In genomic region chr16:66899945-66900688, GRCh38 we compare ENCODE assay signal across 6 cellular contexts. TPM values are rescaled to one million over a fixed set of nuclear protein-coding genes. Genes with fewer than 3 reads are reported as not detected.
DNase-seq lines count a peak whose midpoint lies in the region; ATAC-seq and TF ChIP-seq lines count a peak whose summit lies in the region.

No MANE protein-coding gene starts in this region.

- TF ChIP-seq EP300 in suprapubic skin (IDR thresholded peaks at IDR 0.05) = no peak

- TF ChIP-seq POLR2A in suprapubic skin (IDR thresholded peaks at IDR 0.05) = no peak

- peaks cover 25% of the 10 kb centered on the region for H3K4me1 ChIP-seq in suprapubic skin

- DNase-seq in NCI-H2171 treated with DMSO at 0.1 percent for 48 hours (lab: John Stamatoyannopoulos, UW) (peak; percentile 58), NCI-H2171 (lab: John Stamatoyannopoulos, UW) (no peak), fibroblast of the aortic adventitia (ENCODE audit: low read depth) (peak; percentile 78), suprapubic skin (ENCODE audit: low spot score in 2 of 2) (no peak)

- TF ChIP-seq CTCF in fibroblast of the aortic adventitia (IDR thresholded peaks at IDR 0.05; ENCODE audit: insufficient read depth, low read length) = no peak
- TF ChIP-seq CTCF in suprapubic skin (IDR thresholded peaks at IDR 0.05) = no peak

- H3K36me3 ChIP-seq in suprapubic skin = no peaks in the 10 kb centered on the region

- no peaks in the 10 kb centered on the region for H3K27me3 ChIP-seq in suprapubic skin

- 17% methylated on average over 4 of the region's 9 CpGs for WGBS in suprapubic skin

- no peaks in the 10 kb centered on the region for H3K9me3 ChIP-seq in suprapubic skin

- ATAC-seq in GM21529 (IDR thresholded peaks at IDR 0.05; ENCODE audit: unreplicated experiment) (no peak), HG03354 (IDR thresholded peaks at IDR 0.05; ENCODE audit: poor library complexity, severe bottlenecking, unreplicated experiment) (no peak)

- peak overlapping the region; percentile 1 for H3K27ac ChIP-seq in suprapubic skin

- no peak overlapping the region for H3K4me3 ChIP-seq in fibroblast of the aortic adventitia (ENCODE audit: low read depth, low read length)
- no peak overlapping the region for H3K4me3 ChIP-seq in suprapubic skin

RNA-seq across cellular contexts. Expression of gene CDH16, which starts 18.6 kb away (rescaled TPM):
- total RNA-seq in fibroblast of the aortic adventitia (ENCODE audit: low replicate concordance) (not detected in 2 replicates), suprapubic skin (under 1 TPM in 1 of 4 donors, not detected in 3; 0.45 TPM)

RNA-seq across cellular contexts. Expression of gene PDP2, which starts 19.8 kb away (rescaled TPM):
- total RNA-seq in fibroblast of the aortic adventitia (ENCODE audit: low replicate concordance) (6.2 and 6.5 TPM in 2 replicates), suprapubic skin (1 to 10 TPM; 5.0 to 8.3 (median 6.6) TPM)

RNA-seq across cellular contexts. Expression of gene RRAD, which starts 25.2 kb away (rescaled TPM):
- total RNA-seq in fibroblast of the aortic adventitia (ENCODE audit: low replicate concordance) = 0.72 and 3.8 TPM in 2 replicates
- total RNA-seq in suprapubic skin = 10 to 100 TPM in 1 of 4 donors, 1 to 10 TPM in 3; 1.5 to 12.1 (median 4.6) TPM

RNA-seq across cellular contexts. Expression of gene CIAO2B, which starts 34.1 kb away (rescaled TPM):
- total RNA-seq in fibroblast of the aortic adventitia (ENCODE audit: low replicate concordance) (12.8 and 109 TPM in 2 replicates), suprapubic skin (10 to 100 TPM; 34.4 to 69.0 (median 45.0) TPM)

RNA-seq across cellular contexts. Expression of gene CES2, which starts 35.2 kb away (rescaled TPM):
- total RNA-seq in fibroblast of the aortic adventitia (ENCODE audit: low replicate concordance) = 28.3 and 37.6 TPM in 2 replicates
- 10 to 100 TPM; 33.6 to 56.0 (median 42.3) TPM for total RNA-seq in suprapubic skin

Comparison
In these comparisons a context has a peak if more than half of its experiments do, and no peak if none do; other contexts are left out.
1. DNase-seq: peak in NCI-H2171 treated with DMSO at 0.1 percent for 48 hours (single experiment) and fibroblast of the aortic adventitia (single experiment); none in NCI-H2171 (single experiment) and suprapubic skin (0 of 2).